In the genomic region with DNA sequence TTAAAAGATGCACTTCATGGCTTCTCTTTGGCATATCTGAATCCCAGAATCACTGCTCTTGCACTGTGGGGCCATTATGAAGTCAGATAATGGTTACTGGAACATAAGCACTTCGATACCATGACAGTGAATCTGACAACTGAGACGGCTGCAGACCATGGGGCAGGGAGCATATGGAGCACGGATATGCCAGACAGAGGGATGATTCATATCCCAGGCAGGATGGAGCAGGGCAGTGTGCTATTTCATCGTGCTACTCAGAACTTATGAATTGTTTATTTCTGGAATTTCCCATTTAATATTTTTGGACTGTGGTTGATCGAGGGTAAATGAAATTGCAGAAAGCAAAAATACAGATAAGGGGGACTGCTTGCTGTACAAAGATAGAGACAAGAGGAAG, we compare ENCODE assay signal across 23 cellular contexts.
DNase-seq lines count a peak whose midpoint lies in the region; ATAC-seq, FAIRE-seq and TF ChIP-seq lines count a peak whose summit lies in the region.
"Had no signal": no experiment of that assay in that cellular context is flagged by ENCODE, and none has a peak within 500 bp of the region (broad histone marks: within the 10 kb centered on the region; RNA-seq: fewer than 3 reads in every experiment).

No MANE protein-coding gene starts in this region.

- TF ChIP-seq RAD21 in HepG2 (CRISPR knock-in tag; IDR thresholded peaks at IDR 0.05) = no peak

- POLR2A ChIA-PET in HepG2 (lab: Yijun Ruan, JAX) = no interaction called here

- CTCF ChIA-PET in HepG2 (lab: Yijun Ruan, JAX; ENCODE audit: low intra/inter-chr PET ratio, low total read pairs) = interaction anchor here (1.2 kb wide), 1 partner anchor 193 kb away, joined by 3 read pairs; no protein-coding TSS in a partner anchor

- H3K4me3 ChIP-seq in right lobe of liver (no peak overlapping the region), HepG2 (replicated peaks in 1 of 3; ENCODE audit: insufficient read depth in 1 of 3, low read depth in 2 of 3, low read length in 3 of 3) (no peak overlapping the region), fibroblast of pulmonary artery (replicated peaks; ENCODE audit: low read depth, low read length) (no peak overlapping the region)
- H3K4me3 ChIP-seq: lung, SK-N-MC, upper lobe of left lung had no signal

- no peak overlapping the region for H3K9ac ChIP-seq in HepG2 (ENCODE audit: insufficient read depth, low read depth, low read length)

- in situ Hi-C loops in HepG2 (cut with HindIII; ENCODE audit: extremely low pct_ligation_motif_present, low pct_unique_long_range_greater_than_20kb) = loop anchor here (5.0 kb wide), 1 partner anchor 196 kb away; no protein-coding TSS in a partner anchor
- in situ Hi-C loops in ACHN (cut with HindIII; ENCODE audit: low pct_ligation_motif_present, low pct_unique_long_range_greater_than_20kb, low sequenced_read_pairs) = no loop called here

- H4K20me1 ChIP-seq in HepG2 (ENCODE audit: insufficient read depth, low read length) = no peaks in the 10 kb centered on the region

- peak; percentile 24 to 88 (median 46) for ATAC-seq in right lobe of liver
- ATAC-seq in HepG2 = no peak
- no peak for ATAC-seq in GM21717 (IDR thresholded peaks at IDR 0.05; ENCODE audit: unreplicated experiment)
- ATAC-seq: activated T-cell treated with anti-CD3 and anti-CD28 coated beads, Interleukin-2, amount 50 U/mL, for 4 hours; natural killer cell had no signal

- no peaks in the 10 kb centered on the region for H3K27me3 ChIP-seq in right lobe of liver
- peaks cover 0 to 16% of the 10 kb centered on the region in 2 experiments; a peak in 1 of 5 replicates for H3K27me3 ChIP-seq in HepG2 (ENCODE audit: control insufficient read depth in 1 of 2, insufficient read depth in 2 of 2, low read length in 2 of 2)
- H3K27me3 ChIP-seq: upper lobe of left lung had no signal

- H3K4me1 ChIP-seq in right lobe of liver (peaks cover 0 to 5% (median 0%) of the 10 kb centered on the region in 4 donors), HepG2 (ENCODE audit: insufficient read depth, low read length) (no peaks in the 10 kb centered on the region)
- H3K4me1 ChIP-seq: upper lobe of left lung had no signal

- no peaks in the 10 kb centered on the region for H3K36me3 ChIP-seq in right lobe of liver
- H3K36me3 ChIP-seq in HepG2 (replicated peaks in 1 of 2; ENCODE audit: control insufficient read depth in 1 of 2, insufficient read depth in 2 of 2, low read length in 2 of 2) = no peaks in the 10 kb centered on the region
- H3K36me3 ChIP-seq: upper lobe of left lung had no signal

- no peaks in the 10 kb centered on the region for H3K79me2 ChIP-seq in HepG2 (ENCODE audit: insufficient read depth, low read length)

- no peak for TF ChIP-seq POLR2A in right lobe of liver (IDR thresholded peaks at IDR 0.05)
- TF ChIP-seq POLR2A in HepG2 (IDR thresholded peaks at IDR 0.05; ENCODE audit: insufficient read depth in 1 of 2, low read depth in 2 of 2, low read length in 2 of 2) = no peak

- H3K27ac ChIP-seq in right lobe of liver (no peak overlapping the region), HepG2 (ENCODE audit: extremely low read length, insufficient read depth, low read length) (no peak overlapping the region)
- H3K27ac ChIP-seq: SK-N-MC, upper lobe of left lung had no signal

- no peak overlapping the region for H2AFZ ChIP-seq in HepG2 (ENCODE audit: low read length)

- no peak for FAIRE-seq in HepG2 (lab: Jason Lieb, UNC)
- FAIRE-seq: H1, TTC549 had no signal

- 52% methylated on average over 5 of the region's 5 CpGs for WGBS in right lobe of liver (ENCODE audit: insufficient coverage, low coverage, low lambda C conversion rate, missing lambda C conversion rate)
- 3% methylated on average over 5 of the region's 5 CpGs for WGBS in HepG2 (ENCODE audit: low lambda C conversion rate)

- no peak for DNase-seq in right lobe of liver
- DNase-seq in HepG2 (ENCODE audit: low spot score) = no peak
- peak; percentile 36 for DNase-seq in amniotic epithelial cell (ENCODE audit: low read depth)
- peak; percentile 33 for DNase-seq in fibroblast of pulmonary artery (ENCODE audit: low read depth)
- DNase-seq in NCI-H2107 (lab: John Stamatoyannopoulos, UW) = no peak
- no peak for DNase-seq in ACHN
- DNase-seq in amygdala (lab: John Stamatoyannopoulos, UW) = no peak
- DNase-seq: activated CD4-positive, alpha-beta T cell treated with anti-CD3 and anti-CD28 coated beads, Interleukin-2, amount 50 U/mL, for 48 hours; activated T-cell treated with anti-CD3 and anti-CD28 coated beads, Interleukin-2, amount 50 U/mL, for 4 hours; COR-L47; GF-D8; natural killer cell; NCI-H1694 treated with DMSO at 0.1 percent for 48 hours; NCI-H510A treated with DMSO at 0.1 percent for 48 hours; OCI-M1; stimulated activated CD4-positive, alpha-beta T cell treated with anti-CD3 and anti-CD28 coated beads, Interleukin-12 subunit alpha, Interleukin-12 subunit beta, amount 100 ng/mL, for 4 hours; stimulated activated naive CD4-positive, alpha-beta T cell treated with Interleukin-2 at 50 U/mL for 16 hours; upper lobe of left lung had no signal

- intact Hi-C loops in right lobe of liver (cut with DNase I) (no loop called here), HepG2 (cut with micrococcal nuclease; ENCODE audit: unreplicated experiment) (loop anchor here (2.0 kb wide), 1 partner anchor 991 kb away; no protein-coding TSS in a partner anchor)

- TF ChIP-seq CTCF in right lobe of liver (IDR thresholded peaks at IDR 0.05) (no peak), HepG2 (CRISPR knock-in tag; IDR thresholded peaks at IDR 0.05) (no peak), fibroblast of pulmonary artery (IDR thresholded peaks at IDR 0.05; ENCODE audit: low read length, missing control alignments) (no peak)

- H3K9me3 ChIP-seq in right lobe of liver (no peaks in the 10 kb centered on the region), HepG2 (ENCODE audit: low read length) (no peaks in the 10 kb centered on the region)
- H3K9me3 ChIP-seq: upper lobe of left lung had no signal

- H3K4me2 ChIP-seq in HepG2 (ENCODE audit: low read depth, low read length) = no peak overlapping the region

- no peak for TF ChIP-seq EP300 in HepG2 (IDR thresholded peaks at IDR 0.05; ENCODE audit: low read depth in 2 of 2, low read length in 2 of 2)
- no peak for TF ChIP-seq EP300 in HepG2 (CRISPR knock-in tag; IDR thresholded peaks at IDR 0.05; ENCODE audit: borderline replicate concordance)

- no TSS peak for BruUV-seq in HepG2 (replicated peaks; lab: Mats Ljungman, UMichigan)

TF ChIP-seq in HepG2, 621 proteins besides CTCF, POLR2A, EP300 and RAD21:
- no peak for TF ChIP-seq CEBPG (CRISPR knock-in tag; IDR thresholded peaks at IDR 0.05)
- TF ChIP-seq MBNL3 (CRISPR knock-in tag; conservative IDR thresholded peaks at IDR 0.05) = no peak

Comparison
In these comparisons a context has a peak if more than half of its experiments do, and no peak if none do; other contexts are left out.
1. ATAC-seq: peak in right lobe of liver (4 of 4); none in HepG2 (single experiment) and GM21717 (single experiment).
2. DNase-seq: peak in amniotic epithelial cell (single experiment) and fibroblast of pulmonary artery (single experiment); none in right lobe of liver (0 of 3), HepG2 (single experiment), NCI-H2107 (single experiment), ACHN (single experiment) and amygdala (0 of 56).